ENCODE assay signal across 9 cellular contexts in genomic region chr1:172724746-172725613, GRCh38.
DNase-seq lines count a peak whose midpoint lies in the region; ATAC-seq and TF ChIP-seq lines count a peak whose summit lies in the region.
"Had no signal": no experiment of that assay in that cellular context is flagged by ENCODE, and none has a peak within 500 bp of the region (broad histone marks: within the 10 kb centered on the region; RNA-seq: fewer than 3 reads in every experiment).

No MANE protein-coding gene starts in this region.

- H3K9me3 Mint-ChIP-seq in CD8-positive, alpha-beta T cell = peaks cover 10% of the 10 kb centered on the region

- no peak for TF ChIP-seq CTCF in CD8-positive, alpha-beta T cell (IDR thresholded peaks at IDR 0.05)
- TF ChIP-seq CTCF in uterus (IDR thresholded peaks at IDR 0.05) = no peak

- CTCF ChIA-PET in CD8-positive, alpha-beta T cell (lab: Charles Lee) = interaction anchor here (0.7 to 6.3 kb wide), 6 partner anchors 16 to 695 kb away, joined by 3 to 50 read pairs (median 3); no protein-coding TSS in a partner anchor

- H3K27me3 ChIP-seq in CD8-positive, alpha-beta T cell (ENCODE audit: insufficient read depth, low read length) = no peaks in the 10 kb centered on the region
- H3K27me3 ChIP-seq in uterus = no peaks in the 10 kb centered on the region

- ATAC-seq in CD8-positive, alpha-beta T cell = no peak
- ATAC-seq in GM19463 (IDR thresholded peaks at IDR 0.05; ENCODE audit: unreplicated experiment) = peak; percentile 79
- peak; percentile 75 for ATAC-seq in HG03097 (IDR thresholded peaks at IDR 0.05; ENCODE audit: low FRiP score, unreplicated experiment)

- peak overlapping the region; percentile 23 for H3K27ac Mint-ChIP-seq in CD8-positive, alpha-beta T cell

- no peaks in the 10 kb centered on the region for H3K4me1 ChIP-seq in CD8-positive, alpha-beta T cell (ENCODE audit: insufficient read depth, low read length)
- no peaks in the 10 kb centered on the region for H3K4me1 ChIP-seq in uterus

- DNase-seq in CD8-positive, alpha-beta T cell = no peak
- DNase-seq in SIG-M5 treated with dmso at 0.1 percent for 504 hours (lab: John Stamatoyannopoulos, UW; ENCODE audit: unreplicated experiment) (peak; percentile 41), amniotic stem cell (lab: John Stamatoyannopoulos, UW) (no peak), nucleus accumbens (lab: John Stamatoyannopoulos, UW) (no peak), Ammon's horn (ENCODE audit: low spot score) (no peak), uterus (no peak)
- DNase-seq: kidney glomerular epithelial cell had no signal

- no peak overlapping the region for H3K4me3 ChIP-seq in CD8-positive, alpha-beta T cell (ENCODE audit: low read depth, low read length)
- no peak overlapping the region for H3K4me3 ChIP-seq in uterus

- no peak overlapping the region for H3K27ac ChIP-seq in CD8-positive, alpha-beta T cell (ENCODE audit: low read depth, low read length)
- H3K27ac ChIP-seq in uterus = no peak overlapping the region

- no peaks in the 10 kb centered on the region for H3K36me3 ChIP-seq in CD8-positive, alpha-beta T cell (ENCODE audit: insufficient read depth, low read length)
- H3K36me3 ChIP-seq in uterus = no peaks in the 10 kb centered on the region

- intact Hi-C loops in CD8-positive, alpha-beta T cell (cut with DNase I, micrococcal nuclease) = loop anchor here (5.0 to 10.0 kb wide), 4 partner anchors 193 to 720 kb away; partner anchors contain the start of gene SUCO (in 1 of the 2)
- intact Hi-C loops in uterus (cut with DNase I; ENCODE audit: low total_unique reads) = no loop called here

- H3K9me3 ChIP-seq in CD8-positive, alpha-beta T cell (ENCODE audit: low read length) = no peaks in the 10 kb centered on the region
- H3K9me3 ChIP-seq in uterus = peaks cover 0 to 5% of the 10 kb centered on the region in 2 donors

- peaks cover 3% of the 10 kb centered on the region for H3K27me3 Mint-ChIP-seq in CD8-positive, alpha-beta T cell (ENCODE audit: low read depth)

- H3K4me1 Mint-ChIP-seq in CD8-positive, alpha-beta T cell (ENCODE audit: low read depth) = peaks cover 23% of the 10 kb centered on the region

- POLR2A ChIA-PET in CD8-positive, alpha-beta T cell (lab: Charles Lee) = interaction anchor here (0.6 kb wide), 1 partner anchor 39 kb away, joined by 4 read pairs; no protein-coding TSS in a partner anchor

- no peak overlapping the region for H3K4me3 Mint-ChIP-seq in CD8-positive, alpha-beta T cell

- no peaks in the 10 kb centered on the region for H3K36me3 Mint-ChIP-seq in CD8-positive, alpha-beta T cell

- no peak for TF ChIP-seq POLR2A in uterus (IDR thresholded peaks at IDR 0.05)
